Comparison of ENCODE assay signal across 2 cellular contexts in the genomic region with DNA sequence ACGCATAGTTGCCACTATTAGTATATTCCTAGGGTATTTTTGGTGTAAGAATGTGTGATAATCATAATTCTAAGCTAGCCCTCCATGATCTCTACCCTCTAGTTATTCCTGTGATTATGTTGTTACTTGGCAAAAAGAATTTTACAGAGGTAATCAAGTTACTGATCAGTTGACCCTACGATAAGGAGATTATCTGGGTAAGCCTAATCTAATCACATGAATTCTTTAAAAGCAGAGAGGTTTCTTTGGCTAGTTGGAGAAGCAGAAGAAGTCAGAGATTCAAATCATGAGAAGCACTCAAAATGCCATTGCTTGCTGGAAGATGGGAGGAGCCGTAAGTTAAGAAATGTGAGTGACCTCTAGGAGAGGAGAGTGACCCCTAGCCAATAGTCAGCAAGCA.
TF ChIP-seq lines count a peak whose summit lies in the region.

No MANE protein-coding gene starts in this region.

TF ChIP-seq in IMR-90, 13 proteins besides CTCF, POLR2A, EP300 and RAD21:
- TF ChIP-seq ELK1 (IDR thresholded peaks at IDR 0.05; ENCODE audit: borderline replicate concordance, low read depth, low read length), result no peak
- TF ChIP-seq BHLHE40 (IDR thresholded peaks at IDR 0.05; ENCODE audit: low read depth, low read length), result no peak
- TF ChIP-seq MAZ (IDR thresholded peaks at IDR 0.05; ENCODE audit: borderline replicate concordance, low read depth, low read length), result no peak

TF ChIP-seq in H1, 55 proteins besides CTCF, POLR2A, EP300 and RAD21:
- TF ChIP-seq PHF8 (conservative IDR thresholded peaks at IDR 0.05; ENCODE audit: low read depth, low read length) (no peak), HDAC6 (IDR thresholded peaks at IDR 0.05; ENCODE audit: low read depth, low read length) (no peak), YY1 (IDR thresholded peaks at IDR 0.05; ENCODE audit: low read depth, low read length) (no peak), KDM5A (IDR thresholded peaks at IDR 0.05; ENCODE audit: low read length) (no peak), KDM4A (IDR thresholded peaks at IDR 0.05; ENCODE audit: low read depth, low read length, severe bottlenecking) (no peak), SRF (IDR thresholded peaks at IDR 0.05; ENCODE audit: low read depth, low read length) (no peak), JUND (IDR thresholded peaks at IDR 0.05; ENCODE audit: low read length) (no peak), RNF2 (IDR thresholded peaks at IDR 0.05; ENCODE audit: borderline replicate concordance, low read depth, low read length, missing control alignments, poor library complexity, severe bottlenecking) (no peak), MAFK (IDR thresholded peaks at IDR 0.05; ENCODE audit: low read depth, low read length) (no peak), TBP (IDR thresholded peaks at IDR 0.05; ENCODE audit: low read depth, low read length) (no peak), FOSL1 (IDR thresholded peaks at IDR 0.05; ENCODE audit: insufficient read depth, low read depth, low read length) (no peak), BRCA1 (IDR thresholded peaks at IDR 0.05; ENCODE audit: low read depth, low read length) (no peak), SIN3A (conservative IDR thresholded peaks at IDR 0.05 in 1 of 2, IDR thresholded peaks at IDR 0.05 in 1 of 2; ENCODE audit: low read depth in 1 of 2, low read length in 2 of 2) (no peak), SIRT6 (IDR thresholded peaks at IDR 0.05; ENCODE audit: low read length) (no peak), CHD2 (IDR thresholded peaks at IDR 0.05; ENCODE audit: low read length) (no peak), MAX (IDR thresholded peaks at IDR 0.05) (no peak), ATF3 (IDR thresholded peaks at IDR 0.05; ENCODE audit: insufficient read depth, low read depth, low read length) (no peak)
- TF ChIP-seq, protein P1, sequence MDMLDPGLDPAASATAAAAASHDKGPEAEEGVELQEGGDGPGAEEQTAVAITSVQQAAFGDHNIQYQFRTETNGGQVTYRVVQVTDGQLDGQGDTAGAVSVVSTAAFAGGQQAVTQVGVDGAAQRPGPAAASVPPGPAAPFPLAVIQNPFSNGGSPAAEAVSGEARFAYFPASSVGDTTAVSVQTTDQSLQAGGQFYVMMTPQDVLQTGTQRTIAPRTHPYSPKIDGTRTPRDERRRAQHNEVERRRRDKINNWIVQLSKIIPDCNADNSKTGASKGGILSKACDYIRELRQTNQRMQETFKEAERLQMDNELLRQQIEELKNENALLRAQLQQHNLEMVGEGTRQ (IDR thresholded peaks at IDR 0.05; ENCODE audit: low read length), result no peak
